In genomic region chr7:111820621-111821020, GRCh38 we compare ENCODE assay signal across 29 cellular contexts.
"Had no signal": no experiment of that assay in that cellular context is flagged by ENCODE, and none has a peak within 500 bp of the region (broad histone marks: within the 10 kb centered on the region; RNA-seq: fewer than 3 reads in every experiment).

No MANE protein-coding gene starts in this region.

- H3K4me3 ChIP-seq: esophagus squamous epithelium, gastrocnemius medialis, heart left ventricle had no signal

- H3K4me1 Mint-ChIP-seq: activated B cell treated with CpG ODN at 0.5 μM for 24 hours; activated T-helper 17 cell treated with anti-CD3 and anti-CD28 coated beads, Interleukin-2, amount 50 U/mL, for 72 hours; T-helper 17 cell had no signal

- H3K36me3 Mint-ChIP-seq: activated naive CD8-positive, alpha-beta T cell had no signal

- H3K27me3 Mint-ChIP-seq: activated B cell treated with CpG ODN at 0.5 μM for 24 hours; activated naive CD8-positive, alpha-beta T cell had no signal

- DNase-seq: activated B cell treated with CpG ODN at 0.5 μM for 24 hours; activated CD4-positive, alpha-beta T cell treated with anti-CD3 and anti-CD28 coated beads for 48 hours; activated CD4-positive, alpha-beta T cell treated with anti-CD3 and anti-CD28 coated beads, Interleukin-2, amount 50 U/mL, for 1 hour; activated CD4-positive, alpha-beta T cell treated with anti-CD3 and anti-CD28 coated beads, Interleukin-2, amount 50 U/mL, for 48 hours; activated CD8-positive, alpha-beta memory T cell treated with anti-CD3 and anti-CD28 coated beads for 24 hours; activated CD8-positive, alpha-beta T cell treated with anti-CD3 and anti-CD28 coated beads for 36 hours; activated effector memory CD4-positive, alpha-beta T cell treated with Interleukin-2 at 50 U/mL for 16 hours; activated gamma-delta T cell treated with Interleukin-2 at 50 U/mL for 16 hours; activated naive CD4-positive, alpha-beta T cell treated with anti-CD3 and anti-CD28 coated beads, Interleukin-2, amount 50 U/mL, for 16 hours; activated naive CD4-positive, alpha-beta T cell treated with Interleukin-2 at 50 U/mL for 16 hours; activated T-cell treated with anti-CD3 and anti-CD28 coated beads, Interleukin-2, amount 50 U/mL, for 4 hours; amniotic stem cell; cortex of kidney; dermis blood vessel endothelial cell; effector CD8-positive, alpha-beta T cell; esophagus squamous epithelium; foreskin keratinocyte; gastrocnemius medialis; glutamatergic neuron; heart left ventricle; T-helper 1 cell; T-helper 17 cell; T1000; WERI-Rb-1 had no signal

- H3K27ac Mint-ChIP-seq: activated B cell treated with CpG ODN at 0.5 μM for 24 hours; activated CD8-positive, alpha-beta T cell treated with anti-CD3 and anti-CD28 coated beads for 36 hours; activated naive CD8-positive, alpha-beta T cell; activated T-helper 17 cell treated with anti-CD3 and anti-CD28 coated beads, Interleukin-2, amount 50 U/mL, for 72 hours; T-helper 17 cell; T-helper 2 cell treated with Interferon-gamma antibody and Interleukin-4, amounts not matched to agents 5 μg/mL and 100 μg/mL, for 36 hours had no signal

- H3K4me3 Mint-ChIP-seq: activated B cell treated with CpG ODN at 0.5 μM for 24 hours; activated CD8-positive, alpha-beta T cell treated with anti-CD3 and anti-CD28 coated beads for 36 hours; activated naive CD8-positive, alpha-beta T cell; activated T-cell treated with anti-CD3 and anti-CD28 coated beads, Interleukin-2, amount 50 U/mL, for 4 hours; activated T-helper 17 cell treated with anti-CD3 and anti-CD28 coated beads, Interleukin-2, amount 50 U/mL, for 72 hours; T-helper 17 cell; T-helper 2 cell treated with Interferon-gamma antibody and Interleukin-4, amounts not matched to agents 5 μg/mL and 100 μg/mL, for 36 hours had no signal

- ATAC-seq: activated CD4-positive, CD25-positive, alpha-beta regulatory T cell treated with anti-CD3 and anti-CD28 coated beads, Interleukin-2, amount 50 U/mL, for 24 hours; activated CD8-positive, alpha-beta T cell treated with anti-CD3 and anti-CD28 coated beads for 36 hours; activated T-cell treated with anti-CD3 and anti-CD28 coated beads, Interleukin-2, amount 50 U/mL, for 4 hours; activated T-helper 17 cell treated with anti-CD3 and anti-CD28 coated beads, Interleukin-2, amount 50 U/mL, for 72 hours; foreskin keratinocyte; gastrocnemius medialis; heart left ventricle; T-helper 17 cell had no signal

- H3K9me3 Mint-ChIP-seq: activated B cell treated with CpG ODN at 0.5 μM for 24 hours; activated CD8-positive, alpha-beta T cell treated with anti-CD3 and anti-CD28 coated beads for 36 hours; activated T-cell treated with anti-CD3 and anti-CD28 coated beads, Interleukin-2, amount 50 U/mL, for 4 hours; activated T-helper 17 cell treated with anti-CD3 and anti-CD28 coated beads, Interleukin-2, amount 50 U/mL, for 72 hours; T-helper 2 cell treated with Interferon-gamma antibody and Interleukin-4, amounts not matched to agents 5 μg/mL and 100 μg/mL, for 36 hours had no signal

- H3K4me1 ChIP-seq: esophagus squamous epithelium, foreskin keratinocyte, gastrocnemius medialis, heart left ventricle had no signal

- H3K27ac ChIP-seq: epithelial cell of prostate, esophagus squamous epithelium, foreskin keratinocyte, gastrocnemius medialis, heart left ventricle, WERI-Rb-1 had no signal

- H3K27me3 ChIP-seq: esophagus squamous epithelium, foreskin keratinocyte, gastrocnemius medialis, heart left ventricle had no signal

- H3K36me3 ChIP-seq: WERI-Rb-1 had no signal

- H3K9me3 ChIP-seq: esophagus squamous epithelium, gastrocnemius medialis, heart left ventricle had no signal
